In the genomic region with DNA sequence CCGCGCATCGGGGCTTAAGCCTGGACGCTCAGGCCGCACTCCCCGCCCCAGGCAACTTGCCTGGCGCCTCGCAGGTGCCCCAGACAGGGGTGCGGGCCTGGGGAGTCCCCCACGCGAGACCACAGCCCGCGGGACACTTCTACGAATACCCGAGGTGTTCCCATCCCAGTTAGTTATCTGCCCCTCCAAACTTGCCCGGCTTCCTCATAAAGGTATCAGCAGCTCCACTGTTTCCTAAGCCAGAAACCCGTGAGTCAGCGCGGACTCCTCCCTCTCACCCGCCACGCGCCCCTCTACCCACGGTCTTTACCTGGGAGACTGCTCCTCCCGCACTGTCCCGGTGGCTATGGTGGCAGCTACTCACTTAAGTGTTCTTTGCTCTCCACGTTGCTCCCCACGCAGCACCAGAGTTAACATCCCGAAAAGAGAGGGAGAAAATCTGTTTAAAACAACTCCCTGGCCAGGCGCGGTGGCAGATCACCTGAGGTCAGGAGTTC, we compare ENCODE assay signal across 10 cellular contexts. TPM values are rescaled to one million over a fixed set of nuclear protein-coding genes. Genes with fewer than 3 reads are reported as not detected.
DNase-seq lines count a peak whose midpoint lies in the region; ATAC-seq and TF ChIP-seq lines count a peak whose summit lies in the region.
"Had no signal": no experiment of that assay in that cellular context is flagged by ENCODE, and none has a peak within 500 bp of the region (broad histone marks: within the 10 kb centered on the region; RNA-seq: fewer than 3 reads in every experiment).

No MANE protein-coding gene starts in this region.

- intact Hi-C loops in left ventricle myocardium inferior (cut with micrococcal nuclease) (no loop called here), Right ventricle myocardium inferior (cut with DNase I) (loop anchor here (2.0 kb wide), 1 partner anchor 191 kb away; no protein-coding TSS in a partner anchor)

- TF ChIP-seq CTCF in left ventricle myocardium inferior (IDR thresholded peaks at IDR 0.05; ENCODE audit: borderline replicate concordance) (no peak), brain microvascular endothelial cell (IDR thresholded peaks at IDR 0.05; ENCODE audit: low read depth, low read length, missing control alignments) (no peak), type B pancreatic cell (conservative IDR thresholded peaks at IDR 0.05) (no peak)

- no peak overlapping the region for H3K27ac ChIP-seq in left ventricle myocardium inferior (replicated peaks)
- H3K27ac ChIP-seq in brain microvascular endothelial cell: no peak overlapping the region
- H3K27ac ChIP-seq in mesodermal cell (ENCODE audit: low read depth, low read length, severe bottlenecking): no peak overlapping the region

- no peaks in the 10 kb centered on the region for H3K27me3 Mint-ChIP-seq in type B pancreatic cell

- H3K4me1 ChIP-seq in left ventricle myocardium inferior (peaks cover 38% of the 10 kb centered on the region), mesodermal cell (ENCODE audit: control insufficient read depth, insufficient read depth, low read length, poor library complexity, severe bottlenecking) (peaks cover 3% of the 10 kb centered on the region)

- in situ Hi-C loops in brain microvascular endothelial cell (cut with HindIII; ENCODE audit: low pct_ligation_motif_present, low sequenced_read_pairs): no loop called here

- H3K36me3 ChIP-seq in left ventricle myocardium inferior (no peaks in the 10 kb centered on the region), brain microvascular endothelial cell (replicated peaks) (no peaks in the 10 kb centered on the region), mesodermal cell (ENCODE audit: control insufficient read depth, insufficient read depth, low read length) (peaks cover 4% of the 10 kb centered on the region)

- ATAC-seq in Right ventricle myocardium inferior (no peak), HG02870 (IDR thresholded peaks at IDR 0.05; ENCODE audit: unreplicated experiment) (no peak)

- H3K4me1 Mint-ChIP-seq in type B pancreatic cell (ENCODE audit: unreplicated experiment): peaks cover 28% of the 10 kb centered on the region

- DNase-seq in left ventricle myocardium inferior (no peak), Right ventricle myocardium inferior (ENCODE audit: missing footprints) (no peak), brain microvascular endothelial cell (no peak), type B pancreatic cell (ENCODE audit: extremely low spot score, unreplicated experiment) (no peak), AG20443 (ENCODE audit: low spot score) (no peak), SKM-1 treated with dmso at 0.1 percent for 144 hours (lab: John Stamatoyannopoulos, UW; ENCODE audit: unreplicated experiment) (no peak)
- DNase-seq: cerebellar nuclear complex, Kasumi-1 had no signal

- no peaks in the 10 kb centered on the region for H3K9me3 Mint-ChIP-seq in type B pancreatic cell

- peaks cover 12% of the 10 kb centered on the region for H3K36me3 Mint-ChIP-seq in type B pancreatic cell

- H3K9me3 ChIP-seq in left ventricle myocardium inferior (replicated peaks) (no peaks in the 10 kb centered on the region), mesodermal cell (ENCODE audit: control insufficient read depth, low read length) (no peaks in the 10 kb centered on the region)

- peak overlapping the region; percentile 79 for H3K27ac Mint-ChIP-seq in type B pancreatic cell

- H3K4me3 ChIP-seq in left ventricle myocardium inferior (peak overlapping the region; percentile 93), brain microvascular endothelial cell (ENCODE audit: low read depth, low read length) (peak overlapping the region; percentile 69), mesodermal cell (ENCODE audit: extremely low read depth, insufficient read depth, low read length, poor library complexity, severe bottlenecking) (peak overlapping the region; percentile 46)

- H3K27me3 ChIP-seq in left ventricle myocardium inferior (ENCODE audit: low read depth) (no peaks in the 10 kb centered on the region), brain microvascular endothelial cell (replicated peaks) (no peaks in the 10 kb centered on the region)

- peak overlapping the region; percentile 79 for H3K4me3 Mint-ChIP-seq in type B pancreatic cell

- WGBS in mesodermal cell (ENCODE audit: insufficient coverage in 2 of 2), 2 experiments: 86 to 89% methylated on average over 27 to 28 of the region's 30 CpGs

RNA-seq across cellular contexts. Expression of gene CREBBP, which starts 1.0 kb away (rescaled TPM):
- 33.5 TPM for total RNA-seq in left ventricle myocardium inferior
- total RNA-seq in Right ventricle myocardium inferior: 38.0 TPM
- 22.1 TPM for polyA plus RNA-seq in mesodermal cell (2013, experiment 1 of 2)
- polyA plus RNA-seq in mesodermal cell (2013, experiment 2 of 2): 23.2 TPM
- 85.1 and 93.6 TPM in 2 replicates for total RNA-seq in type B pancreatic cell (ENCODE audit: low replicate concordance)
